ENCODE assay signal across 29 cellular contexts in the genomic region with DNA sequence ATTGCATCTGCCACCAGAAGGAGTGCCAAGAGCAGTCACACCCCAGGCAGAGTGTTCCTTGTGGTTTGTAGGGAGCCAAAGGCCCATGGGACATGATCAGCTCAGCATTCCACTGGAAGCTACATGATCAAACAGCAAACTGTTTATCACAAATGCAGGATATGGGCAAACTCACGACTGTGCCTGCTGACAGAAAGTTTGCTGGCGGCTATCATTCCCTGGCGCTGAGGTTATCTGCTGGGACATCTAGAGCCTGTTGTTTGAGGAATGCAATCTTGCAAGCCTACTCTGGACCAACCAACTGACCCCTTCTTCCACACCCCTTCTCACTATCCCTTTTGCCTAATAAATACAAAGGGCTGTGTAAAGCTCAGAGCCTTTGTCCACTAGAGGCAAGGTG. TPM values are rescaled to one million over a fixed set of nuclear protein-coding genes. Genes with fewer than 3 reads are reported as not detected.
DNase-seq lines count a peak whose midpoint lies in the region; ATAC-seq, FAIRE-seq and TF ChIP-seq lines count a peak whose summit lies in the region.
"Had no signal": no experiment of that assay in that cellular context is flagged by ENCODE, and none has a peak within 500 bp of the region (broad histone marks: within the 10 kb centered on the region; RNA-seq: fewer than 3 reads in every experiment).

No MANE protein-coding gene starts in this region.

- BruUV-seq in HepG2 (replicated peaks; lab: Mats Ljungman, UMichigan): no TSS peak

- TF ChIP-seq CTCF in liver (IDR thresholded peaks at IDR 0.05; ENCODE audit: low read depth, low read length, missing input control) (no peak), HepG2 (CRISPR knock-in tag; IDR thresholded peaks at IDR 0.05) (no peak), neural crest cell (conservative IDR thresholded peaks at IDR 0.05) (no peak), prostate gland (IDR thresholded peaks at IDR 0.05) (no peak), testis (IDR thresholded peaks at IDR 0.05) (no peak)

- ATAC-seq in HepG2: no peak
- no peak for ATAC-seq in GM21360 (IDR thresholded peaks at IDR 0.05; ENCODE audit: unreplicated experiment)
- ATAC-seq: GM12878 had no signal

- TF ChIP-seq POLR2A in HepG2 (IDR thresholded peaks at IDR 0.05; ENCODE audit: insufficient read depth in 1 of 2, low read depth in 2 of 2, low read length in 2 of 2) (no peak), prostate gland (IDR thresholded peaks at IDR 0.05) (no peak), testis (IDR thresholded peaks at IDR 0.05) (no peak)

- H3K36me3 ChIP-seq in liver (ENCODE audit: control insufficient read depth in 4 of 4, insufficient read depth in 3 of 4, low read depth in 1 of 4, low read length in 3 of 4) (no peaks in the 10 kb centered on the region), HepG2 (replicated peaks in 1 of 2; ENCODE audit: control insufficient read depth in 1 of 2, insufficient read depth in 2 of 2, low read length in 2 of 2) (no peaks in the 10 kb centered on the region), prostate gland (no peaks in the 10 kb centered on the region), subcutaneous abdominal adipose tissue (ENCODE audit: control insufficient read depth in 5 of 5, insufficient read depth in 5 of 5, low read length in 5 of 5) (no peaks in the 10 kb centered on the region), testis (ENCODE audit: low read depth, missing control alignments) (no peaks in the 10 kb centered on the region)
- H3K36me3 ChIP-seq: BE2C, BLaER1 had no signal

- POLR2A ChIA-PET in HepG2 (lab: Yijun Ruan, JAX): no interaction called here

- peaks cover 32% of the 10 kb centered on the region for H3K9me3 Mint-ChIP-seq in neural crest cell

- no peak overlapping the region for H2AFZ ChIP-seq in HepG2 (ENCODE audit: low read length)

- H3K79me2 ChIP-seq in HepG2 (ENCODE audit: insufficient read depth, low read length): no peaks in the 10 kb centered on the region

- TF ChIP-seq EP300 in HepG2 (IDR thresholded peaks at IDR 0.05; ENCODE audit: low read depth in 2 of 2, low read length in 2 of 2) (no peak), HepG2 (CRISPR knock-in tag; IDR thresholded peaks at IDR 0.05; ENCODE audit: borderline replicate concordance) (no peak)

- H3K9ac ChIP-seq in liver (ENCODE audit: low read depth in 1 of 2, low read length in 2 of 2) (no peak overlapping the region), HepG2 (ENCODE audit: insufficient read depth, low read depth, low read length) (no peak overlapping the region), subcutaneous abdominal adipose tissue (ENCODE audit: low read length in 5 of 5) (no peak overlapping the region)
- H3K9ac ChIP-seq: BLaER1 had no signal

- in situ Hi-C loops in HepG2 (cut with HindIII; ENCODE audit: extremely low pct_ligation_motif_present, low pct_unique_long_range_greater_than_20kb): no loop called here

- no peak overlapping the region for H3K4me2 ChIP-seq in HepG2 (ENCODE audit: low read depth, low read length)
- H3K4me2 ChIP-seq: BLaER1 had no signal

- no peak overlapping the region for H3K27ac Mint-ChIP-seq in neural crest cell (ENCODE audit: unreplicated experiment)
- H3K27ac Mint-ChIP-seq: CD14-positive monocyte; CD4-positive, alpha-beta memory T cell; CD4-positive, CD25-positive, alpha-beta regulatory T cell; CD8-positive, alpha-beta memory T cell had no signal

- TF ChIP-seq RAD21 in liver (IDR thresholded peaks at IDR 0.05): no peak
- TF ChIP-seq RAD21 in HepG2 (CRISPR knock-in tag; IDR thresholded peaks at IDR 0.05): no peak

- CTCF ChIA-PET in HepG2 (lab: Yijun Ruan, JAX; ENCODE audit: low intra/inter-chr PET ratio, low total read pairs): no interaction called here

- H3K4me3 Mint-ChIP-seq in neural crest cell: peak overlapping the region; percentile 31
- H3K4me3 Mint-ChIP-seq: CD14-positive monocyte; CD4-positive, alpha-beta memory T cell; CD8-positive, alpha-beta memory T cell had no signal

- H3K4me3 ChIP-seq in liver (ENCODE audit: low read depth in 1 of 3, low read length in 3 of 3) (peak overlapping the region in 2 of 3 donors; percentile 16 to 34), HepG2 (replicated peaks in 1 of 3; ENCODE audit: insufficient read depth in 1 of 3, low read depth in 2 of 3, low read length in 3 of 3) (no peak overlapping the region), prostate gland (no peak overlapping the region), subcutaneous abdominal adipose tissue (ENCODE audit: low read depth in 1 of 5, low read length in 5 of 5) (peak overlapping the region in 4 of 5 donors; percentile 8 to 28 (median 17)), testis (no peak overlapping the region)
- H3K4me3 ChIP-seq: BLaER1, GM12878 had no signal

- WGBS in liver: 89% methylated on average over 3 of the region's 3 CpGs
- 67% methylated on average over 3 of the region's 3 CpGs for WGBS in HepG2 (ENCODE audit: low lambda C conversion rate)
- WGBS in prostate gland: 65% methylated on average over 3 of the region's 3 CpGs
- 88 to 90% methylated on average over 3 of the region's 3 CpGs for WGBS in testis, 2 donors

- H3K4me1 ChIP-seq in liver (ENCODE audit: control insufficient read depth in 4 of 4, insufficient read depth in 4 of 4, low read length in 3 of 4): no peaks in the 10 kb centered on the region
- peaks cover under 1% of the 10 kb centered on the region; the same call in 1 of the 2 replicates for H3K4me1 ChIP-seq in HepG2 (ENCODE audit: insufficient read depth, low read length)
- no peaks in the 10 kb centered on the region for H3K4me1 ChIP-seq in prostate gland (replicated peaks)
- H3K4me1 ChIP-seq in subcutaneous abdominal adipose tissue (ENCODE audit: control insufficient read depth in 5 of 5, insufficient read depth in 5 of 5, low read length in 5 of 5): peaks cover 0 to 3% (median 0%) of the 10 kb centered on the region in 5 donors
- H3K4me1 ChIP-seq in testis: no peaks in the 10 kb centered on the region
- H3K4me1 ChIP-seq: BE2C had no signal

- intact Hi-C loops in HepG2 (cut with micrococcal nuclease; ENCODE audit: unreplicated experiment) (loop anchor here (10.0 kb wide), 1 partner anchor 85 kb away; a partner anchor contains a TSS), prostate gland (cut with DNase I) (no loop called here), testis (cut with DNase I; ENCODE audit: low total_unique reads) (no loop called here)

- no peaks in the 10 kb centered on the region for H4K20me1 ChIP-seq in HepG2 (ENCODE audit: insufficient read depth, low read length)
- H4K20me1 ChIP-seq: BLaER1 had no signal

- no peak overlapping the region for H3K27ac ChIP-seq in liver (ENCODE audit: low read depth in 1 of 2, low read length in 2 of 2)
- H3K27ac ChIP-seq in HepG2 (ENCODE audit: extremely low read length, insufficient read depth, low read length): no peak overlapping the region
- peak overlapping the region in 1 of 2 donors; percentile 64 for H3K27ac ChIP-seq in prostate gland
- no peak overlapping the region for H3K27ac ChIP-seq in subcutaneous abdominal adipose tissue (ENCODE audit: low read depth, low read length)
- H3K27ac ChIP-seq in testis: no peak overlapping the region
- H3K27ac ChIP-seq: BLaER1 had no signal

- H3K9me3 ChIP-seq in liver (ENCODE audit: control insufficient read depth in 4 of 4, low read length in 3 of 4) (peaks cover 45 to 75% (median 61%) of the 10 kb centered on the region in 4 donors), HepG2 (ENCODE audit: low read length) (peaks cover 89% of the 10 kb centered on the region), prostate gland (peaks cover 6% of the 10 kb centered on the region), subcutaneous abdominal adipose tissue (ENCODE audit: control insufficient read depth in 5 of 5, low read length in 5 of 5) (peaks cover 60 to 92% (median 78%) of the 10 kb centered on the region in 5 donors), testis (peaks cover 4% of the 10 kb centered on the region)

- no peak for FAIRE-seq in HepG2 (lab: Jason Lieb, UNC)
- FAIRE-seq: A204.1, GM12878, GM12892, GM18507 had no signal

- H3K27me3 ChIP-seq in liver (ENCODE audit: control insufficient read depth in 4 of 4, insufficient read depth in 4 of 4, low read length in 3 of 4): no peaks in the 10 kb centered on the region
- no peaks in the 10 kb centered on the region for H3K27me3 ChIP-seq in HepG2 (ENCODE audit: control insufficient read depth in 1 of 2, insufficient read depth in 2 of 2, low read length in 2 of 2)
- H3K27me3 ChIP-seq in prostate gland (replicated peaks; ENCODE audit: insufficient read depth): no peaks in the 10 kb centered on the region
- no peaks in the 10 kb centered on the region for H3K27me3 ChIP-seq in subcutaneous abdominal adipose tissue (ENCODE audit: control insufficient read depth in 5 of 5, insufficient read depth in 4 of 5, low read length in 5 of 5)
- H3K27me3 ChIP-seq in testis: no peaks in the 10 kb centered on the region
- H3K27me3 ChIP-seq: BE2C, BLaER1 had no signal

- no peaks in the 10 kb centered on the region for H3K4me1 Mint-ChIP-seq in neural crest cell
- H3K4me1 Mint-ChIP-seq: CD14-positive monocyte; CD4-positive, alpha-beta memory T cell; CD4-positive, CD25-positive, alpha-beta regulatory T cell; CD8-positive, alpha-beta memory T cell had no signal

- H3K27me3 Mint-ChIP-seq in neural crest cell (ENCODE audit: low read depth): peaks cover 2% of the 10 kb centered on the region
- H3K27me3 Mint-ChIP-seq: CD4-positive, CD25-positive, alpha-beta regulatory T cell had no signal

- DNase-seq in HepG2 (ENCODE audit: low spot score) (no peak), neural crest cell (ENCODE audit: low read depth, low spot score) (no peak), prostate gland (ENCODE audit: low spot score) (peak; percentile 53), NCI-H2081 (lab: John Stamatoyannopoulos, UW) (no peak), testis (no peak)
- DNase-seq: 8988T; ACHN; BE2C; C1 segment of cervical spinal cord; CD4-positive, alpha-beta memory T cell; CD4-positive, CD25-positive, alpha-beta regulatory T cell; CD8-positive, alpha-beta memory T cell; COR-L47; DMS 273 treated with DMSO at 0.1 percent for 48 hours; DMS153; DMS53; DMS79; DND-41; EL; GDM1 had no signal

- H3K36me3 Mint-ChIP-seq in neural crest cell (ENCODE audit: low read depth): peaks cover 25% of the 10 kb centered on the region

RNA-seq across cellular contexts. Expression of a gene that starts 7.7 kb away (rescaled TPM):
- total RNA-seq in liver: 1 to 10 TPM; 2.6 to 2.8 TPM
- 1 to 10 TPM; 1.1 to 1.3 TPM for polyA plus RNA-seq in liver
- 8.3 and 9.6 TPM in 2 replicates for total RNA-seq in HepG2 (2016; rRNA removed; fragmentation: Illumina TruSeq; extraction: Trizol)
- 1.7 and 1.9 TPM in 2 replicates for total RNA-seq in HepG2 (2016; cell fraction: cytosol; rRNA removed; fragmentation: Illumina TruSeq; extraction: Trizol; ENCODE audit: low read depth)
- total RNA-seq in HepG2 (2016; cell fraction: insoluble cytoplasmic fraction; rRNA removed; fragmentation: Illumina TruSeq; extraction: Trizol): 6.6 and 9.2 TPM in 2 replicates
- 3.4 and 3.8 TPM in 2 replicates for total RNA-seq in HepG2 (2016; cell fraction: membrane; rRNA removed; fragmentation: Illumina TruSeq; extraction: Trizol)
- total RNA-seq in HepG2 (2016; cell fraction: nucleus; rRNA removed; fragmentation: Illumina TruSeq; extraction: Trizol): 6.4 and 7.1 TPM in 2 replicates
- 3.6 and 3.7 TPM in 2 replicates for polyA plus RNA-seq in HepG2 (2011; rRNA removed)
- 1.8 and 2.5 TPM in 2 replicates for polyA plus RNA-seq in HepG2 (2011; cell fraction: cytosol; rRNA removed)
- 3.3 and 4.1 TPM in 2 replicates for polyA plus RNA-seq in HepG2 (2011; cell fraction: nucleus; rRNA removed)
- 2.3 and 3.3 TPM in 2 replicates for polyA plus RNA-seq in HepG2 (2012)
- polyA plus RNA-seq in HepG2 (2016; cell fraction: cytosol; fragmentation: Illumina TruSeq; extraction: Trizol; ENCODE audit: low read depth): 0.77 TPM in 2 replicates
- polyA plus RNA-seq in HepG2 (2016; cell fraction: insoluble cytoplasmic fraction; fragmentation: Illumina TruSeq; extraction: Trizol; ENCODE audit: low read depth): 4.8 and 6.5 TPM in 2 replicates
- polyA plus RNA-seq in HepG2 (2016; cell fraction: membrane; fragmentation: Illumina TruSeq; extraction: Trizol; ENCODE audit: low read depth): 0.82 and 1.8 TPM in 2 replicates
- polyA plus RNA-seq in HepG2 (2016; cell fraction: nucleus; fragmentation: Illumina TruSeq; extraction: Trizol; ENCODE audit: insufficient read depth, low read depth): 7.2 and 8.4 TPM in 2 replicates
- 2.5 and 3.5 TPM in 2 replicates for polyA minus RNA-seq in HepG2 (2011; rRNA and poly(A)+ RNA removed; ENCODE audit: low replicate concordance)
- 2.9 and 3.9 TPM in 2 replicates for polyA minus RNA-seq in HepG2 (2011; cell fraction: cytosol; rRNA and poly(A)+ RNA removed)
- polyA minus RNA-seq in HepG2 (2011; cell fraction: nucleus; rRNA and poly(A)+ RNA removed): 14.9 and 18.2 TPM in 2 replicates
- 6.3 and 8.7 TPM in 2 replicates for total RNA-seq in neural crest cell
- 10 to 100 TPM; 15.4 to 17.0 TPM for total RNA-seq in prostate gland
- total RNA-seq in testis: 1 to 10 TPM; 9.2 to 9.4 TPM
- 2.8 TPM for polyA plus RNA-seq in testis (ENCODE audit: insufficient read depth, low read depth, low replicate concordance)

RNA-seq across cellular contexts. Expression of a gene that starts 14.8 kb away (rescaled TPM):
- total RNA-seq in liver (1 to 10 TPM; 4.2 to 5.0 TPM), HepG2 (2016; rRNA removed; fragmentation: Illumina TruSeq; extraction: Trizol) (13.4 and 13.9 TPM in 2 replicates), neural crest cell (33.7 TPM in 2 replicates), prostate gland (10 to 100 TPM; 26.5 to 33.5 TPM), testis (10 to 100 TPM; 12.2 to 12.4 TPM)
- polyA plus RNA-seq in liver (1 to 10 TPM in 1 of 2 donors, under 1 TPM in 1; 0.83 to 1.9 TPM), HepG2 (2011; rRNA removed) (2.6 and 3.0 TPM in 2 replicates), testis (ENCODE audit: insufficient read depth, low read depth, low replicate concordance) (8.7 TPM)
- total RNA-seq in HepG2 (2016; cell fraction: cytosol; rRNA removed; fragmentation: Illumina TruSeq; extraction: Trizol; ENCODE audit: low read depth): 1.3 TPM in 2 replicates
- total RNA-seq in HepG2 (2016; cell fraction: insoluble cytoplasmic fraction; rRNA removed; fragmentation: Illumina TruSeq; extraction: Trizol): 12.6 and 13.3 TPM in 2 replicates
- 3.4 and 5.6 TPM in 2 replicates for total RNA-seq in HepG2 (2016; cell fraction: membrane; rRNA removed; fragmentation: Illumina TruSeq; extraction: Trizol)
- 18.1 and 25.0 TPM in 2 replicates for total RNA-seq in HepG2 (2016; cell fraction: nucleus; rRNA removed; fragmentation: Illumina TruSeq; extraction: Trizol)
- polyA plus RNA-seq in HepG2 (2011; cell fraction: cytosol; rRNA removed): 0.82 and 1.4 TPM in 2 replicates
- 5.4 and 5.9 TPM in 2 replicates for polyA plus RNA-seq in HepG2 (2011; cell fraction: nucleus; rRNA removed)
- 2.4 and 4.6 TPM in 2 replicates for polyA plus RNA-seq in HepG2 (2012)
- 0.31 and 0.35 TPM in 2 replicates for polyA plus RNA-seq in HepG2 (2016; cell fraction: cytosol; fragmentation: Illumina TruSeq; extraction: Trizol; ENCODE audit: low read depth)
- 6.6 and 6.8 TPM in 2 replicates for polyA plus RNA-seq in HepG2 (2016; cell fraction: insoluble cytoplasmic fraction; fragmentation: Illumina TruSeq; extraction: Trizol; ENCODE audit: low read depth)
- 0.82 and 1.0 TPM in 2 replicates for polyA plus RNA-seq in HepG2 (2016; cell fraction: membrane; fragmentation: Illumina TruSeq; extraction: Trizol; ENCODE audit: low read depth)
- polyA plus RNA-seq in HepG2 (2016; cell fraction: nucleus; fragmentation: Illumina TruSeq; extraction: Trizol; ENCODE audit: insufficient read depth, low read depth): 7.2 and 10.7 TPM in 2 replicates
- 0.12 and 6.1 TPM in 2 replicates for polyA minus RNA-seq in HepG2 (2011; rRNA and poly(A)+ RNA removed; ENCODE audit: low replicate concordance)
- 3.3 and 3.6 TPM in 2 replicates for polyA minus RNA-seq in HepG2 (2011; cell fraction: cytosol; rRNA and poly(A)+ RNA removed)
- polyA minus RNA-seq in HepG2 (2011; cell fraction: nucleus; rRNA and poly(A)+ RNA removed): 37.2 and 49.7 TPM in 2 replicates

RNA-seq across cellular contexts. Expression of a gene that starts 31.9 kb away (rescaled TPM):
- total RNA-seq in liver: 1 to 10 TPM; 3.1 to 5.4 TPM
- polyA plus RNA-seq in liver: 1 to 10 TPM; 2.0 to 2.6 TPM
- total RNA-seq in HepG2 (2016; rRNA removed; fragmentation: Illumina TruSeq; extraction: Trizol): 3.2 and 5.7 TPM in 2 replicates
- 27.9 and 28.0 TPM in 2 replicates for total RNA-seq in HepG2 (2016; cell fraction: cytosol; rRNA removed; fragmentation: Illumina TruSeq; extraction: Trizol; ENCODE audit: low read depth)
- 4.0 and 7.0 TPM in 2 replicates for total RNA-seq in HepG2 (2016; cell fraction: insoluble cytoplasmic fraction; rRNA removed; fragmentation: Illumina TruSeq; extraction: Trizol)
- total RNA-seq in HepG2 (2016; cell fraction: membrane; rRNA removed; fragmentation: Illumina TruSeq; extraction: Trizol): 5.4 and 8.7 TPM in 2 replicates
- total RNA-seq in HepG2 (2016; cell fraction: nucleus; rRNA removed; fragmentation: Illumina TruSeq; extraction: Trizol): 11.7 and 17.0 TPM in 2 replicates
- 7.1 and 7.6 TPM in 2 replicates for polyA plus RNA-seq in HepG2 (2011; rRNA removed)
- polyA plus RNA-seq in HepG2 (2011; cell fraction: cytosol; rRNA removed): 1.0 and 2.1 TPM in 2 replicates
- 15.1 and 18.8 TPM in 2 replicates for polyA plus RNA-seq in HepG2 (2011; cell fraction: nucleus; rRNA removed)
- 2.9 and 5.2 TPM in 2 replicates for polyA plus RNA-seq in HepG2 (2012)
- 0.58 and 0.89 TPM in 2 replicates for polyA plus RNA-seq in HepG2 (2016; cell fraction: cytosol; fragmentation: Illumina TruSeq; extraction: Trizol; ENCODE audit: low read depth)
- polyA plus RNA-seq in HepG2 (2016; cell fraction: insoluble cytoplasmic fraction; fragmentation: Illumina TruSeq; extraction: Trizol; ENCODE audit: low read depth): 3.7 and 4.3 TPM in 2 replicates
- polyA plus RNA-seq in HepG2 (2016; cell fraction: membrane; fragmentation: Illumina TruSeq; extraction: Trizol; ENCODE audit: low read depth): 0.81 and 0.90 TPM in 2 replicates
- 12.5 and 13.3 TPM in 2 replicates for polyA plus RNA-seq in HepG2 (2016; cell fraction: nucleus; fragmentation: Illumina TruSeq; extraction: Trizol; ENCODE audit: insufficient read depth, low read depth)
- polyA minus RNA-seq in HepG2 (2011; rRNA and poly(A)+ RNA removed; ENCODE audit: low replicate concordance): 10.4 TPM in 1 of 2 replicates, not detected in the other
- polyA minus RNA-seq in HepG2 (2011; cell fraction: cytosol; rRNA and poly(A)+ RNA removed): 2.7 and 4.2 TPM in 2 replicates
- polyA minus RNA-seq in HepG2 (2011; cell fraction: nucleus; rRNA and poly(A)+ RNA removed): 38.0 and 49.0 TPM in 2 replicates
- 15.7 and 20.4 TPM in 2 replicates for total RNA-seq in neural crest cell
- 10 to 100 TPM; 23.8 to 78.2 TPM for total RNA-seq in prostate gland
- 10 to 100 TPM; 65.2 to 85.2 TPM for total RNA-seq in testis
- 43.5 TPM for polyA plus RNA-seq in testis (ENCODE audit: insufficient read depth, low read depth, low replicate concordance)

Comparison
In these comparisons a context has a peak if more than half of its experiments do, and no peak if none do; other contexts are left out.
1. H3K4me3 ChIP-seq: peak in liver (2 of 3) and subcutaneous abdominal adipose tissue (4 of 5); none in HepG2 (0 of 3), prostate gland (0 of 2) and testis (0 of 2).